ENCODE assay signal across 11 cellular contexts in the genomic region with DNA sequence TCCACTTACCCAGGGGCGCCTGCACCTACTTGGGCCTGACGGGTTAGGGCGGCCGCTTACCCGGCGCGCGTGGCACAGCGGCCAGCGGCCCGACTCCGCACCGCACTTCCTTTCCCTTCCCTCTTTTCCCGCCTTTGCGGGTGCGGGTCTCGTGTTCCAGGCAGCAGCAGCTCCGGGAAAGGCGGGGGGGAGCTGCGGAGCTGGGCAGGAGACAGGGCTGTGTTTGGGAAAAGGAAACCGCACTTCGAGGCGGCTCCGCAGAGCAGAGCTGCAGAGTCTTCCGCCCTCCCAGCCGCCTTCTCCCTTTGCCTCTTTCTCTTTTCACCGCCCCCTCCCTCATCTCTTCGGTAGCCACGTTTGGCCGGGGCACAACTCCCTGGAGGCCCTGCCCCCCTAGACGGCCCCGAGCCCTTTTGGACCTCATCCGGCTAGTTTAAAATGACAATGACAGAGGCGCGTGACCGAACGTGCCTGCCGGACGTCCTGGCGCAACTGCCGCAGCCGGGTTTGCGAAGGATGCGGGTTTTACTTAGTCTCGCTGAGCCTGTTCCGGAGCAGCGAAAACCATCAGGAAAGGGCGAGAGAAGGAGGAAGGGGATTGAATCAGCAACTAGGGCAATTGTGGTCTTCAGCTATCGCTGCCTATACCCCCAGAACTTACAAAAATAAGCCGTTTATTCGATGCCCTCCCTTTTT. TPM values are rescaled to one million over a fixed set of nuclear protein-coding genes. Genes with fewer than 3 reads are reported as not detected.
DNase-seq lines count a peak whose midpoint lies in the region; ATAC-seq and TF ChIP-seq lines count a peak whose summit lies in the region.
"Had no signal": no experiment of that assay in that cellular context is flagged by ENCODE, and none has a peak within 500 bp of the region (broad histone marks: within the 10 kb centered on the region; RNA-seq: fewer than 3 reads in every experiment).

No MANE protein-coding gene starts in this region.

- no peak overlapping the region for H3K27ac Mint-ChIP-seq in neural progenitor cell

- DNase-seq in Kasumi-1 (lab: John Stamatoyannopoulos, UW), result peak; percentile 52 to 63
- peak; percentile 56 for DNase-seq in neural progenitor cell (ENCODE audit: low spot score)
- no peak for DNase-seq in ureter (ENCODE audit: low spot score)
- no peak for DNase-seq in NCI-H1436 (lab: John Stamatoyannopoulos, UW)

- H3K4me2 ChIP-seq in BLaER1 treated with 17β-estradiol and CSF1 and Interleukin-3, amounts not matched to agents 10 nM and 100 nM, result peak overlapping the region in 6 of 11 experiments; percentile 7 to 33 (median 20); a peak in 6 of 22 replicates
- H3K4me2 ChIP-seq in neural progenitor cell, result peak overlapping the region; percentile 64

- 0 to 1% methylated on average over 51 of the region's 51 CpGs for WGBS in ectodermal cell, 2 experiments

- peak overlapping the region; percentile 66 for H3K4me3 Mint-ChIP-seq in neural progenitor cell

- H3K27me3 Mint-ChIP-seq in neural progenitor cell (ENCODE audit: insufficient read depth, low read depth), result peaks cover 95% of the 10 kb centered on the region

- H3K4me1 Mint-ChIP-seq in neural progenitor cell, result peaks cover 47% of the 10 kb centered on the region

- H2AFZ ChIP-seq in neural progenitor cell (replicated peaks), result no peak overlapping the region

- H4K20me1 ChIP-seq in BLaER1 treated with 17β-estradiol and CSF1 and Interleukin-3, amounts not matched to agents 10 nM and 100 nM, result peaks cover 0 to 92% (median 61%) of the 10 kb centered on the region in 11 experiments; a peak in 18 of 22 replicates
- H4K20me1 ChIP-seq in neural progenitor cell (ENCODE audit: low read depth), result peaks cover 98% of the 10 kb centered on the region

- no peaks in the 10 kb centered on the region for H3K79me2 ChIP-seq in neural progenitor cell (ENCODE audit: low read depth)

- no peak overlapping the region for H3K9ac ChIP-seq in BLaER1 treated with 17β-estradiol and CSF1 and Interleukin-3, amounts not matched to agents 10 nM and 100 nM
- H3K9ac ChIP-seq in neural progenitor cell, result no peak overlapping the region

- H3K36me3 ChIP-seq in BLaER1 treated with 17β-estradiol and CSF1 and Interleukin-3, amounts not matched to agents 10 nM and 100 nM, result no peaks in the 10 kb centered on the region
- H3K36me3 ChIP-seq in ectodermal cell (ENCODE audit: control insufficient read depth, insufficient read depth, low read length), result no peaks in the 10 kb centered on the region
- H3K36me3 ChIP-seq in neural progenitor cell, result no peaks in the 10 kb centered on the region
- H3K36me3 ChIP-seq: neutrophil had no signal

- no peaks in the 10 kb centered on the region for H3K36me3 Mint-ChIP-seq in neural progenitor cell

- H3K27me3 ChIP-seq in BLaER1 treated with 17β-estradiol and CSF1 and Interleukin-3, amounts not matched to agents 10 nM and 100 nM, result peaks cover 88 to 100% (median 100%) of the 10 kb centered on the region in 11 experiments
- H3K27me3 ChIP-seq in ectodermal cell (ENCODE audit: control insufficient read depth, insufficient read depth, low read length, poor library complexity, severe bottlenecking) (peaks cover 100% of the 10 kb centered on the region), neural progenitor cell (peaks cover 100% of the 10 kb centered on the region)

- H3K4me1 ChIP-seq in BLaER1 treated with 17β-estradiol and CSF1 and Interleukin-3, amounts not matched to agents 10 nM and 100 nM, result peaks cover 0 to 21% (median 8%) of the 10 kb centered on the region in 10 experiments; a peak in 15 of 20 replicates
- H3K4me1 ChIP-seq in ectodermal cell (ENCODE audit: control insufficient read depth, insufficient read depth, low read length) (peaks cover 37% of the 10 kb centered on the region), neural progenitor cell (peaks cover 37% of the 10 kb centered on the region)

- no peak overlapping the region for H3K27ac ChIP-seq in BLaER1 treated with 17β-estradiol and CSF1 and Interleukin-3, amounts not matched to agents 10 nM and 100 nM
- H3K27ac ChIP-seq in ectodermal cell (ENCODE audit: insufficient read depth, low read depth, low read length, poor library complexity, severe bottlenecking), result no peak overlapping the region
- no peak overlapping the region for H3K27ac ChIP-seq in neural progenitor cell
- H3K27ac ChIP-seq: epithelial cell of prostate, neutrophil had no signal

- no peaks in the 10 kb centered on the region for H3K9me3 ChIP-seq in BLaER1 treated with 17β-estradiol and CSF1 and Interleukin-3, amounts not matched to agents 10 nM and 100 nM (replicated peaks in 1 of 11)
- no peaks in the 10 kb centered on the region for H3K9me3 ChIP-seq in ectodermal cell (ENCODE audit: control insufficient read depth, low read length)
- H3K9me3 ChIP-seq in neural progenitor cell (ENCODE audit: low read depth), result no peaks in the 10 kb centered on the region
- H3K9me3 ChIP-seq: neutrophil had no signal

- H3F3A ChIP-seq in neural progenitor cell (ENCODE audit: low read depth), result peaks cover 46% of the 10 kb centered on the region

- ATAC-seq in HG03045 (IDR thresholded peaks at IDR 0.05; ENCODE audit: unreplicated experiment), result no peak
- ATAC-seq in HG03442 (IDR thresholded peaks at IDR 0.05; ENCODE audit: unreplicated experiment), result no peak

- TF ChIP-seq CTCF in neural progenitor cell (IDR thresholded peaks at IDR 0.05), result no peak

- H3K4me3 ChIP-seq in BLaER1 treated with 17β-estradiol and CSF1 and Interleukin-3, amounts not matched to agents 10 nM and 100 nM, result no peak overlapping the region
- H3K4me3 ChIP-seq in ectodermal cell (ENCODE audit: insufficient read depth, low read depth, low read length) (peak overlapping the region; percentile 5), neural progenitor cell (peak overlapping the region; percentile 19)

- peaks cover 2% of the 10 kb centered on the region for H3K9me3 Mint-ChIP-seq in neural progenitor cell

RNA-seq across cellular contexts. Expression of a gene that starts 7.9 kb away (rescaled TPM):
- polyA plus RNA-seq in ectodermal cell (2013, experiment 1 of 4), result 6.7 TPM
- polyA plus RNA-seq in ectodermal cell (2013, experiment 2 of 4), result 6.2 TPM
- polyA plus RNA-seq in ectodermal cell (2013, experiment 3 of 4), result 4.1 TPM
- 2.4 TPM for polyA plus RNA-seq in ectodermal cell (2013, experiment 4 of 4)
- 0.06 and 0.34 TPM in 2 replicates for total RNA-seq in neural progenitor cell (ENCODE audit: low replicate concordance)
- total RNA-seq in ureter, result 0.52 TPM
- total RNA-seq: RPMI7951 had no signal

Comparison
In these comparisons a context has a peak if more than half of its experiments do, and no peak if none do; other contexts are left out.
1. H3K4me3 ChIP-seq: peak in ectodermal cell (single experiment) and neural progenitor cell (single experiment); none in BLaER1 treated with 17β-estradiol and CSF1 and Interleukin-3, amounts not matched to agents 10 nM and 100 nM (0 of 10).
2. DNase-seq: peak in Kasumi-1 (2 of 2) and neural progenitor cell (single experiment); none in ureter (single experiment) and NCI-H1436 (single experiment).